11 cellular contexts compared by ENCODE assay signal in genomic region chr4:3303840-3304715, GRCh38. TPM values are rescaled to one million over a fixed set of nuclear protein-coding genes. Genes with fewer than 3 reads are reported as not detected.
A peak's percentile ranks its signal among the peaks of the same experiment; 100 is the strongest.
DNase-seq lines count a peak whose midpoint lies in the region; ATAC-seq and TF ChIP-seq lines count a peak whose summit lies in the region.
"Had no signal": no experiment of that assay in that cellular context is flagged by ENCODE, and none has a peak within 500 bp of the region (broad histone marks: within the 10 kb centered on the region; RNA-seq: fewer than 3 reads in every experiment).

No MANE protein-coding gene starts in this region.

- no peak for TF ChIP-seq POLR2A in testis (IDR thresholded peaks at IDR 0.05)

- H3K27ac Mint-ChIP-seq in effector memory CD8-positive, alpha-beta T cell = no peak overlapping the region
- peak overlapping the region in 4 of 6 donors; percentile 21 to 97 (median 84) for H3K27ac Mint-ChIP-seq in naive B cell

- peak overlapping the region; percentile 96 for H3K4me2 ChIP-seq in BLaER1

- H3K36me3 ChIP-seq in BLaER1 (no peaks in the 10 kb centered on the region; the same call in 1 of the 2 replicates), testis (ENCODE audit: low read depth, missing control alignments) (no peaks in the 10 kb centered on the region), WERI-Rb-1 (peaks cover 3% of the 10 kb centered on the region; the same call in 1 of the 2 replicates), MG63 (no peaks in the 10 kb centered on the region)
- H3K36me3 ChIP-seq: esophagus squamous epithelium, transverse colon had no signal

- H4K20me1 ChIP-seq in BLaER1 = peaks cover 43% of the 10 kb centered on the region

- peak overlapping the region; percentile 90 for H3K9ac ChIP-seq in BLaER1

- intact Hi-C loops in testis (cut with DNase I; ENCODE audit: low total_unique reads) = no loop called here

- DNase-seq in NCI-H2107 (lab: John Stamatoyannopoulos, UW) = peak; percentile 28
- no peak for DNase-seq in effector memory CD8-positive, alpha-beta T cell
- no peak for DNase-seq in naive B cell
- no peak for DNase-seq in testis
- DNase-seq in WERI-Rb-1 = no peak
- DNase-seq in MG63 = no peak
- DNase-seq in DMS79 (lab: John Stamatoyannopoulos, UW) = no peak
- DNase-seq: esophagus squamous epithelium, NCI-H524 treated with DMSO at 0.1 percent for 48 hours, transverse colon had no signal

- H3K4me1 Mint-ChIP-seq in effector memory CD8-positive, alpha-beta T cell (ENCODE audit: low read depth in 2 of 2) = peaks cover 43 to 44% of the 10 kb centered on the region in 2 donors
- peaks cover 37 to 49% (median 48%) of the 10 kb centered on the region in 3 donors for H3K4me1 Mint-ChIP-seq in naive B cell

- peak overlapping the region; percentile 88 to 91 for H3K4me3 Mint-ChIP-seq in effector memory CD8-positive, alpha-beta T cell
- peak overlapping the region in 5 of 8 donors; percentile 25 to 93 (median 82) for H3K4me3 Mint-ChIP-seq in naive B cell

- H3K4me1 ChIP-seq in BLaER1 = peaks cover 99% of the 10 kb centered on the region
- H3K4me1 ChIP-seq in testis = peaks cover 18% of the 10 kb centered on the region

- peaks cover 0 to 26% of the 10 kb centered on the region in 2 donors for H3K27me3 Mint-ChIP-seq in effector memory CD8-positive, alpha-beta T cell
- peaks cover 0 to 3% (median 0%) of the 10 kb centered on the region in 3 donors for H3K27me3 Mint-ChIP-seq in naive B cell

- no peak for ATAC-seq in effector memory CD8-positive, alpha-beta T cell (replicated peaks)
- no peak for ATAC-seq in naive B cell (ENCODE audit: low read depth in 2 of 2)

- H3K4me3 ChIP-seq in BLaER1 = peak overlapping the region; percentile 51
- no peak overlapping the region for H3K4me3 ChIP-seq in testis
- H3K4me3 ChIP-seq in WERI-Rb-1 (ENCODE audit: low read depth, low read length) = no peak overlapping the region
- H3K4me3 ChIP-seq in MG63 = no peak overlapping the region
- H3K4me3 ChIP-seq: transverse colon had no signal

- H3K27me3 ChIP-seq in BLaER1 (no peaks in the 10 kb centered on the region), testis (no peaks in the 10 kb centered on the region), WERI-Rb-1 (ENCODE audit: insufficient read depth, low read depth, severe bottlenecking) (no peaks in the 10 kb centered on the region), MG63 (no peaks in the 10 kb centered on the region)
- H3K27me3 ChIP-seq: esophagus squamous epithelium, transverse colon had no signal

- H3K9me3 ChIP-seq in BLaER1 = no peaks in the 10 kb centered on the region
- H3K9me3 ChIP-seq in testis = no peaks in the 10 kb centered on the region
- no peaks in the 10 kb centered on the region for H3K9me3 ChIP-seq in WERI-Rb-1 (ENCODE audit: severe bottlenecking)
- no peaks in the 10 kb centered on the region for H3K9me3 ChIP-seq in MG63
- H3K9me3 ChIP-seq: esophagus squamous epithelium, transverse colon had no signal

- H3K36me3 Mint-ChIP-seq in effector memory CD8-positive, alpha-beta T cell (ENCODE audit: insufficient read depth) = peaks cover 3% of the 10 kb centered on the region
- H3K36me3 Mint-ChIP-seq in naive B cell = no peaks in the 10 kb centered on the region

- H3K9me3 Mint-ChIP-seq in effector memory CD8-positive, alpha-beta T cell = no peaks in the 10 kb centered on the region
- H3K9me3 Mint-ChIP-seq in naive B cell = no peaks in the 10 kb centered on the region

- no peak for TF ChIP-seq CTCF in testis (IDR thresholded peaks at IDR 0.05)
- no peak for TF ChIP-seq CTCF in WERI-Rb-1 (IDR thresholded peaks at IDR 0.05; ENCODE audit: low read depth, low read length)

- 75 to 77% methylated on average over 16 of the region's 16 CpGs for WGBS in testis, 2 donors

- H3K27ac ChIP-seq in BLaER1 (peak overlapping the region; percentile 99), testis (no peak overlapping the region), WERI-Rb-1 (no peak overlapping the region)

RNA-seq across cellular contexts. Expression of gene RGS12, which starts 11.3 kb away (rescaled TPM):
- polyA plus RNA-seq in naive B cell (ENCODE audit: low read depth in 6 of 6) (1 to 10 TPM in 5 of 6 donors, under 1 TPM in 1; 0.36 to 6.8 (median 2.5) TPM), testis (ENCODE audit: insufficient read depth, low read depth, low replicate concordance) (25.0 TPM)
- 10 to 100 TPM; 39.0 to 68.2 TPM for total RNA-seq in testis
- total RNA-seq in MG63 (2014; rRNA removed; shearing (Covaris generic); ENCODE audit: low replicate concordance) = 9.8 and 21.4 TPM in 2 replicates

RNA-seq across cellular contexts. Expression of gene MSANTD1, which starts 55.1 kb away (rescaled TPM):
- polyA plus RNA-seq in naive B cell (ENCODE audit: low read depth in 6 of 6) = under 1 TPM in 2 of 6 donors, not detected in 4; 0.12 to 0.14 TPM
- total RNA-seq in testis = 10 to 100 TPM; 10.1 to 10.3 TPM
- polyA plus RNA-seq in testis (ENCODE audit: insufficient read depth, low read depth, low replicate concordance) = 3.6 TPM
- total RNA-seq in MG63 (2014; rRNA removed; shearing (Covaris generic); ENCODE audit: low replicate concordance) = 0.57 TPM in 1 of 2 replicates, not detected in the other

Comparison
In these comparisons a context has a peak if more than half of its experiments do, and no peak if none do; other contexts are left out.
1. H3K27ac Mint-ChIP-seq: peak in naive B cell (4 of 6); none in effector memory CD8-positive, alpha-beta T cell (0 of 2).